In the genomic region with DNA sequence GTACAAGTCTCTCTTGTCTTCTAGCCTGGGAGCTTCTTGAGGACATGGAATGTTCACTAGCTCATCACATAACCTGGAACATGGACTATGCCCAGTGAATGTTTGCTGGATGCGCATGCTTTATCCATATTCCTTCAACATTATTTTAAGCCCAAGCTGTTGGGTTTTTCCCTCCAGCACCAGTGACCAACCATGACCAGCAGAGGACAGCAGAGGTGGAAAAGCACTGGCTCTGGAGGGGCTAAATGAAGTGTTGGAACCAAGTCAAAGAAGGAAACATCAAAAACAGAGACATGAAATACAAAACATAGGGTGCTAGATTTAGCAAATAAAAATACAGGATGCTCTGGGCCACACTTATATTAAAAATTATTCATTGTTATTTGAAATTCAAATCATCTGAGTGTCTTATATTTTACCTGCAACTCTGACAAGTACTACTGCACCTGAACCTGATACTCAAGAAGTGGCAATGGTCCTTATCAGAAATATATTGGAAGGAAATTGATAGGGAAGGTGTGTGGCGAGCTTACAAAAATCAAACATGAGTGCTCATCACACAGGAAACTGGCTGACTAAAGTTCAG, we compare ENCODE assay signal across 8 cellular contexts. TPM values are rescaled to one million over a fixed set of nuclear protein-coding genes. Genes with fewer than 3 reads are reported as not detected.
DNase-seq lines count a peak whose midpoint lies in the region; ATAC-seq and TF ChIP-seq lines count a peak whose summit lies in the region.

No MANE protein-coding gene starts in this region.

- H3K4me1 ChIP-seq in Panc1 (ENCODE audit: control insufficient read depth, insufficient read depth, low read length) (no peaks in the 10 kb centered on the region), mammary epithelial cell (ENCODE audit: insufficient read depth, low read length) (peaks cover 5% of the 10 kb centered on the region)
- peaks cover 17 to 38% of the 10 kb centered on the region in 2 donors for H3K4me1 ChIP-seq in naive thymus-derived CD4-positive, alpha-beta T cell (ENCODE audit: control insufficient read depth in 2 of 2, insufficient read depth in 2 of 2, low read length in 2 of 2)

- H3K36me3 Mint-ChIP-seq in naive thymus-derived CD4-positive, alpha-beta T cell, result peaks cover 0 to 16% (median 6%) of the 10 kb centered on the region in 5 donors

- TF ChIP-seq CTCF in GM12865 (IDR thresholded peaks at IDR 0.05; ENCODE audit: insufficient read depth, low read depth, low read length, missing control alignments) (peak; percentile 43), Panc1 (IDR thresholded peaks at IDR 0.05) (peak; percentile 72), mammary epithelial cell (conservative IDR thresholded peaks at IDR 0.05 in 1 of 2, IDR thresholded peaks at IDR 0.05 in 1 of 2; ENCODE audit: extremely low read depth in 1 of 2, insufficient read depth in 1 of 2, low read depth in 1 of 2, low read length in 2 of 2) (peak; percentile 87 to 90)

- no peak overlapping the region for H3K4me2 ChIP-seq in mammary epithelial cell (ENCODE audit: insufficient read depth, low read depth, low read length)

- intact Hi-C loops in Panc1 (cut with micrococcal nuclease; ENCODE audit: unreplicated experiment), result no loop called here
- intact Hi-C loops in mammary epithelial cell (cut with micrococcal nuclease), result loop anchor here (1.0 to 10.0 kb wide), 3 partner anchors 130 to 276 kb away; no protein-coding TSS in a partner anchor
- intact Hi-C loops in naive thymus-derived CD4-positive, alpha-beta T cell (cut with micrococcal nuclease), result loop anchor here (1.0 to 10.0 kb wide), 8 partner anchors 9 to 586 kb away; partner anchors contain the start of gene HELB (in 1 of the 2)

- peaks cover 5% of the 10 kb centered on the region; the same call in 1 of the 2 replicates for H3K27me3 ChIP-seq in Panc1 (ENCODE audit: control insufficient read depth, insufficient read depth, low read length)
- no peaks in the 10 kb centered on the region for H3K27me3 ChIP-seq in mammary epithelial cell (ENCODE audit: insufficient read depth, low read length)
- H3K27me3 ChIP-seq in naive thymus-derived CD4-positive, alpha-beta T cell (ENCODE audit: control insufficient read depth in 2 of 2, insufficient read depth in 2 of 2, low read length in 2 of 2), result no peaks in the 10 kb centered on the region

- H3K9me3 Mint-ChIP-seq in naive thymus-derived CD4-positive, alpha-beta T cell, result peaks cover 0 to 14% (median 7%) of the 10 kb centered on the region in 11 donors

- ATAC-seq in Panc1, result no peak
- peak; percentile 76 for ATAC-seq in naive thymus-derived CD4-positive, alpha-beta T cell

- no peak overlapping the region for H3K27ac ChIP-seq in Panc1 (ENCODE audit: low read length)
- no peak overlapping the region for H3K27ac ChIP-seq in mammary epithelial cell (ENCODE audit: insufficient read depth, low read depth, low read length)
- H3K27ac ChIP-seq in naive thymus-derived CD4-positive, alpha-beta T cell (ENCODE audit: low read depth, low read length), result no peak overlapping the region

- peak overlapping the region in 8 of 10 donors; percentile 2 to 67 (median 20) for H3K4me3 Mint-ChIP-seq in naive thymus-derived CD4-positive, alpha-beta T cell

- H3K27ac Mint-ChIP-seq in naive thymus-derived CD4-positive, alpha-beta T cell, result peak overlapping the region in 4 of 9 donors; percentile 22 to 78 (median 49)

- no peaks in the 10 kb centered on the region for H3K36me3 ChIP-seq in Panc1 (ENCODE audit: control insufficient read depth, insufficient read depth, low read length)
- no peaks in the 10 kb centered on the region for H3K36me3 ChIP-seq in mammary epithelial cell (ENCODE audit: insufficient read depth, low read length)
- H3K36me3 ChIP-seq in naive thymus-derived CD4-positive, alpha-beta T cell (ENCODE audit: control insufficient read depth in 2 of 3, insufficient read depth in 3 of 3, low read length in 3 of 3), result no peaks in the 10 kb centered on the region

- H3K4me1 Mint-ChIP-seq in naive thymus-derived CD4-positive, alpha-beta T cell, result peaks cover 33 to 70% (median 52%) of the 10 kb centered on the region in 7 donors

- no peak overlapping the region for H2AFZ ChIP-seq in mammary epithelial cell (ENCODE audit: low read depth, low read length)

- no peaks in the 10 kb centered on the region for H3K9me3 ChIP-seq in Panc1 (ENCODE audit: control insufficient read depth, insufficient read depth, low read depth, low read length)
- no peaks in the 10 kb centered on the region for H3K9me3 ChIP-seq in mammary epithelial cell (replicated peaks; ENCODE audit: insufficient read depth, low read length)
- H3K9me3 ChIP-seq in naive thymus-derived CD4-positive, alpha-beta T cell (ENCODE audit: control insufficient read depth in 2 of 3, low read length in 3 of 3), result no peaks in the 10 kb centered on the region

- dilution Hi-C loops in mammary epithelial cell (cut with HindIII; ENCODE audit: low sequenced_read_pairs), result no loop called here

- DNase-seq in AG08396 (ENCODE audit: low spot score) (peak; percentile 25), GM12865 (ENCODE audit: low read depth) (no peak), Panc1 (ENCODE audit: low read depth, low spot score) (no peak), mammary epithelial cell (no peak), NCI-H128 (lab: John Stamatoyannopoulos, UW; ENCODE audit: unreplicated experiment) (no peak), NCI-H748 (lab: John Stamatoyannopoulos, UW; ENCODE audit: unreplicated experiment) (no peak)
- DNase-seq in naive thymus-derived CD4-positive, alpha-beta T cell, result peak in 6 of 9 donors; percentile 33 to 58 (median 52)
- DNase-seq in stimulated activated CD4-positive, alpha-beta T cell treated with anti-CD3 and anti-CD28 coated beads, Interleukin-2, amount 100 ng/mL, for 48 hours, result no peak

- 13% methylated on average over 2 of the region's 2 CpGs for WGBS in mammary epithelial cell (ENCODE audit: low coverage, missing lambda C conversion rate)

- POLR2A ChIA-PET in Panc1 (lab: Charles Lee), result no interaction called here
- POLR2A ChIA-PET in naive thymus-derived CD4-positive, alpha-beta T cell (lab: Charles Lee), result interaction anchor here (0.5 to 1.6 kb wide), 6 partner anchors 9 to 85 kb away, joined by 3 to 7 read pairs (median 4); partner anchors contain the start of gene HELB

- H4K20me1 ChIP-seq in mammary epithelial cell (ENCODE audit: insufficient read depth, low read length), result no peaks in the 10 kb centered on the region

- no peak overlapping the region for H3K9ac ChIP-seq in mammary epithelial cell (ENCODE audit: insufficient read depth, low read length)

- no peaks in the 10 kb centered on the region for H3K27me3 Mint-ChIP-seq in naive thymus-derived CD4-positive, alpha-beta T cell

- CTCF ChIA-PET in Panc1 (lab: Charles Lee) (interaction anchor here (1.0 kb wide), 1 partner anchor 157 kb away, joined by 3 read pairs; no protein-coding TSS in a partner anchor), mammary epithelial cell (lab: Charles Lee; ENCODE audit: low non-redundant PET) (interaction anchor here (0.6 kb wide), 1 partner anchor 134 kb away, joined by 4 read pairs; no protein-coding TSS in a partner anchor)
- CTCF ChIA-PET in naive thymus-derived CD4-positive, alpha-beta T cell (lab: Charles Lee), result interaction anchor here (0.5 to 3.1 kb wide), 12 partner anchors 9 to 140 kb away, joined by 3 to 16 read pairs (median 4); partner anchors contain the start of gene HELB

- no peaks in the 10 kb centered on the region for H3K79me2 ChIP-seq in mammary epithelial cell (ENCODE audit: insufficient read depth, low read length)

- in situ Hi-C loops in Panc1 (cut with HindIII; ENCODE audit: low pct_unique_long_range_greater_than_20kb, low sequenced_read_pairs) (no loop called here), mammary epithelial cell (cut with MboI; ENCODE audit: low sequenced_read_pairs in 2 of 2) (no loop called here)

- BruUV-seq in Panc1 (replicated peaks; lab: Mats Ljungman, UMichigan) (no TSS peak), mammary epithelial cell (replicated peaks; lab: Mats Ljungman, UMichigan) (no TSS peak)

- H3K4me3 ChIP-seq in GM12865 (ENCODE audit: low read depth, low read length) (no peak overlapping the region), Panc1 (ENCODE audit: low read depth in 2 of 2, low read length in 2 of 2) (no peak overlapping the region), mammary epithelial cell (replicated peaks in 1 of 3; ENCODE audit: insufficient read depth in 1 of 3, low read depth in 2 of 3, low read length in 3 of 3) (no peak overlapping the region)
- no peak overlapping the region for H3K4me3 ChIP-seq in naive thymus-derived CD4-positive, alpha-beta T cell (ENCODE audit: low read length)

RNA-seq across cellular contexts. Expression of gene HELB, which starts 23.1 kb away (rescaled TPM):
- total RNA-seq in Panc1 (2021; ENCODE audit: unreplicated experiment) (4.9 TPM), mammary epithelial cell (1 to 10 TPM; 4.6 to 5.0 TPM)
- polyA plus RNA-seq in Panc1 (2012; ENCODE audit: insufficient read length), result 0.86 TPM
- 0.79 TPM for polyA plus RNA-seq in mammary epithelial cell
- polyA minus RNA-seq in mammary epithelial cell, result 2.6 TPM
- 10 to 100 TPM; 47.9 to 59.2 (median 54.0) TPM for total RNA-seq in naive thymus-derived CD4-positive, alpha-beta T cell
- 10 to 100 TPM; 29.6 to 43.0 TPM for polyA plus RNA-seq in naive thymus-derived CD4-positive, alpha-beta T cell

Comparison
In these comparisons a context has a peak if more than half of its experiments do, and no peak if none do; other contexts are left out.
1. DNase-seq: peak in AG08396 (single experiment) and naive thymus-derived CD4-positive, alpha-beta T cell (6 of 9); none in GM12865 (single experiment), Panc1 (single experiment), mammary epithelial cell (single experiment), NCI-H128 (single experiment), NCI-H748 (single experiment) and stimulated activated CD4-positive, alpha-beta T cell treated with anti-CD3 and anti-CD28 coated beads, Interleukin-2, amount 100 ng/mL, for 48 hours (0 of 2).
2. Peak in every context shown above with its lines, with median percentiles within 50 percentile points of each other: CTCF ChIP-seq.